In the genomic region with DNA sequence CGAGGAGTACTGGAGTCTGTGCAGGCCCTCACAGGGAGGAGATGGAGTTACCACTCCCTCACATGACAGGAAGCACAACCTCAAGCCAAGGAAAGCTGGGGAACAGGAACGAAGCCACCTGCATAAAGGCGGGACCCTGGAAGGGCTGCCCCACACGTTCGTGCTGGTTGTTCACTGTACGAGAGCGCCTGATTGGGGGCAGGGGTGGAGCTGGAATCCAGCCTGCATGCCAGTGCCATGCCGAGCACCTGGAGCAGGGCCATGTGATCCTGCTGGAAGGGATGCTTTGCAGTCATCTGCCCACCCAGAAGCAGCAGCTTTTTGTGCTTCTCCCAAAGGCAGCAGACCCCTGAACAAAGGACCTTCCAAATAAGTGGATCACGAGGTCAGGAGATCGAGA, we compare ENCODE assay signal across 30 cellular contexts. TPM values are rescaled to one million over a fixed set of nuclear protein-coding genes. Genes with fewer than 3 reads are reported as not detected.
DNase-seq lines count a peak whose midpoint lies in the region; ATAC-seq, FAIRE-seq and TF ChIP-seq lines count a peak whose summit lies in the region.
"Had no signal": no experiment of that assay in that cellular context is flagged by ENCODE, and none has a peak within 500 bp of the region (broad histone marks: within the 10 kb centered on the region; RNA-seq: fewer than 3 reads in every experiment).

No MANE protein-coding gene starts in this region.

- no peak for ATAC-seq in left ventricle myocardium superior

- TF ChIP-seq CTCF in kidney (IDR thresholded peaks at IDR 0.05; ENCODE audit: borderline replicate concordance, extremely low read depth, insufficient read depth) = no peak

- no peak overlapping the region for H3K9ac ChIP-seq in kidney (ENCODE audit: low read length in 2 of 2)
- H3K9ac ChIP-seq: BLaER1 had no signal

- no peaks in the 10 kb centered on the region for H3K4me1 ChIP-seq in kidney (ENCODE audit: control insufficient read depth in 1 of 2, insufficient read depth in 1 of 2, low read depth in 1 of 2, low read length in 2 of 2)
- H3K4me1 ChIP-seq: BE2C, BLaER1 had no signal

- no peak overlapping the region for H3K27ac ChIP-seq in kidney (ENCODE audit: low read depth in 2 of 2, low read length in 2 of 2)
- H3K27ac ChIP-seq: BLaER1 had no signal

- DNase-seq in kidney = peak; percentile 48
- DNase-seq in mesenteric fat pad (ENCODE audit: low spot score) = peak; percentile 62
- DNase-seq in posterior vena cava (ENCODE audit: low spot score) = peak; percentile 57
- DNase-seq in effector CD4-positive, alpha-beta T cell = no peak
- no peak for DNase-seq in hypothalamus (lab: John Stamatoyannopoulos, UW)
- no peak for DNase-seq in EL
- no peak for DNase-seq in left ventricle myocardium superior
- DNase-seq: 8988T; ACHN; BE2C; C1 segment of cervical spinal cord; CD4-positive, alpha-beta memory T cell; CD4-positive, CD25-positive, alpha-beta regulatory T cell; CD8-positive, alpha-beta memory T cell; COR-L47; DMS 273 treated with DMSO at 0.1 percent for 48 hours; DMS153; DMS53; DMS79; DND-41; GF-D8 had no signal

- no peak for FAIRE-seq in kidney (lab: Jason Lieb, UNC)
- FAIRE-seq: A204.1, G401.6, GM12891, GM19239 had no signal

- intact Hi-C loops in kidney (cut with DNase I) = no loop called here
- intact Hi-C loops in posterior vena cava (cut with DNase I) = no loop called here
- intact Hi-C loops in left ventricle myocardium superior (cut with micrococcal nuclease) = no loop called here

- no peaks in the 10 kb centered on the region for H3K36me3 ChIP-seq in kidney (ENCODE audit: control insufficient read depth in 1 of 2, insufficient read depth in 2 of 2, low read length in 2 of 2)
- H3K36me3 ChIP-seq: BE2C, BLaER1 had no signal

- H3K4me3 ChIP-seq in kidney (ENCODE audit: low read length in 2 of 2) = no peak overlapping the region
- H3K4me3 ChIP-seq: BLaER1 had no signal

- H3K9me3 ChIP-seq in kidney (ENCODE audit: control insufficient read depth in 1 of 2, low read length in 2 of 2) = peaks cover 16 to 61% of the 10 kb centered on the region in 2 donors

RNA-seq across cellular contexts. Expression of a gene that starts 11.4 kb away (rescaled TPM):
- total RNA-seq in kidney (not detected), mesenteric fat pad (not detected), posterior vena cava (not detected), left ventricle myocardium superior (not detected)
- not detected for polyA plus RNA-seq in kidney (ENCODE audit: insufficient read depth, low read depth, low replicate concordance)
- total RNA-seq: A673; CD4-positive, alpha-beta memory T cell; CD4-positive, CD25-positive, alpha-beta regulatory T cell; CD8-positive, alpha-beta memory T cell; Daoy had no signal
- polyA plus RNA-seq: AG04450; CD14-positive monocyte; CD4-positive, alpha-beta memory T cell; CD4-positive, CD25-positive, alpha-beta regulatory T cell; CD8-positive, alpha-beta memory T cell had no signal

RNA-seq across cellular contexts. Expression of a gene that starts 39.9 kb away (rescaled TPM):
- 4.3 TPM for total RNA-seq in kidney
- 2.2 TPM for polyA plus RNA-seq in kidney (ENCODE audit: insufficient read depth, low read depth, low replicate concordance)
- 3.3 TPM for total RNA-seq in mesenteric fat pad
- 1 to 10 TPM; 2.7 to 3.2 TPM for total RNA-seq in posterior vena cava
- total RNA-seq in left ventricle myocardium superior = 4.6 TPM

RNA-seq across cellular contexts. Expression of a gene that starts 42.7 kb away (rescaled TPM):
- total RNA-seq in kidney (4.2 TPM), mesenteric fat pad (1.8 TPM), posterior vena cava (1 to 10 TPM; 2.3 to 3.4 TPM), left ventricle myocardium superior (2.3 TPM)
- 0.77 TPM for polyA plus RNA-seq in kidney (ENCODE audit: insufficient read depth, low read depth, low replicate concordance)
- total RNA-seq: CD8-positive, alpha-beta memory T cell had no signal
- polyA plus RNA-seq: CD14-positive monocyte; CD4-positive, alpha-beta memory T cell; CD4-positive, CD25-positive, alpha-beta regulatory T cell; CD8-positive, alpha-beta memory T cell had no signal

Comparison
In these comparisons a context has a peak if more than half of its experiments do, and no peak if none do; other contexts are left out.
1. DNase-seq: peak in kidney (single experiment), mesenteric fat pad (single experiment) and posterior vena cava (single experiment); none in effector CD4-positive, alpha-beta T cell (single experiment), hypothalamus (0 of 51), EL (single experiment) and left ventricle myocardium superior (single experiment).